21 cellular contexts compared by ENCODE assay signal in genomic region chr17:77857306-77857555, GRCh38.
"Had no signal": no experiment of that assay in that cellular context is flagged by ENCODE, and none has a peak within 500 bp of the region (broad histone marks: within the 10 kb centered on the region; RNA-seq: fewer than 3 reads in every experiment).

No MANE protein-coding gene starts in this region.

- H3K27ac Mint-ChIP-seq: progenitor cell of endocrine pancreas; stimulated activated effector memory CD8-positive, alpha-beta T cell treated with anti-CD3 and anti-CD28 coated beads, Interleukin-12 subunit alpha, Interleukin-12 subunit beta, amount 100 ng/mL, for 72 hours had no signal

- H3K4me3 ChIP-seq: dorsolateral prefrontal cortex, gastrocnemius medialis, heart right ventricle, mucosa of descending colon, ovary, suprapubic skin, tibial artery, upper lobe of left lung, vagina had no signal

- H3K36me3 Mint-ChIP-seq: naive thymus-derived CD8-positive, alpha-beta T cell; stimulated activated effector memory CD8-positive, alpha-beta T cell treated with anti-CD3 and anti-CD28 coated beads, Interleukin-12 subunit alpha, Interleukin-12 subunit beta, amount 100 ng/mL, for 72 hours had no signal

- H3K4me3 Mint-ChIP-seq: stimulated activated effector memory CD8-positive, alpha-beta T cell treated with anti-CD3 and anti-CD28 coated beads, Interleukin-12 subunit alpha, Interleukin-12 subunit beta, amount 100 ng/mL, for 72 hours had no signal

- H3K4me1 ChIP-seq: gastrocnemius medialis, suprapubic skin, upper lobe of left lung had no signal

- H3K9me3 ChIP-seq: gastrocnemius medialis, heart right ventricle, mucosa of descending colon, ovary, suprapubic skin, tibial artery, upper lobe of left lung, vagina had no signal

- H3K36me3 ChIP-seq: gastrocnemius medialis, heart right ventricle, ovary, suprapubic skin, tibial artery, upper lobe of left lung, vagina had no signal

- ATAC-seq: esophagus mucosa; gastrocnemius medialis; heart right ventricle; mucosa of descending colon; right cardiac atrium; stimulated activated effector memory CD8-positive, alpha-beta T cell treated with anti-CD3 and anti-CD28 coated beads, Interleukin-12 subunit alpha, Interleukin-12 subunit beta, amount 100 ng/mL, for 72 hours; stimulated activated naive CD8-positive, alpha-beta T cell treated with anti-CD3 and anti-CD28 coated beads, Interleukin-15, Interleukin-2, amounts not matched to agents 100 U/mL and 50 U/mL, for 24 hours had no signal

- H3K27me3 ChIP-seq: dorsolateral prefrontal cortex, heart right ventricle, ovary, upper lobe of left lung, vagina had no signal

- H3K27ac ChIP-seq: dorsolateral prefrontal cortex, gastrocnemius medialis, heart right ventricle, ovary, suprapubic skin, tibial artery, upper lobe of left lung, vagina had no signal

- DNase-seq: cortex of kidney; effector CD8-positive, alpha-beta T cell; gastrocnemius medialis; kidney glomerular epithelial cell; mucosa of descending colon; naive thymus-derived CD8-positive, alpha-beta T cell; ovary; right cardiac atrium; small intestine; stimulated activated CD4-positive, alpha-beta T cell treated with anti-CD3 and anti-CD28 coated beads, Interleukin-2, amount 100 ng/mL, for 48 hours; stimulated activated CD8-positive, alpha-beta memory T cell treated with anti-CD3 and anti-CD28 coated beads, Interleukin-4, amount 100 ng/mL, for 48 hours; stimulated activated naive CD8-positive, alpha-beta T cell treated with anti-CD3 and anti-CD28 coated beads, Interleukin-15, Interleukin-2, amounts not matched to agents 100 U/mL and 50 U/mL, for 24 hours; tibial artery; upper lobe of left lung had no signal
